In genomic region chr5:73938280-73938937, GRCh38 we compare ENCODE assay signal across 13 cellular contexts.
A peak's percentile ranks its signal among the peaks of the same experiment; 100 is the strongest.
DNase-seq lines count a peak whose midpoint lies in the region; ATAC-seq and TF ChIP-seq lines count a peak whose summit lies in the region.
"Had no signal": no experiment of that assay in that cellular context is flagged by ENCODE, and none has a peak within 500 bp of the region (broad histone marks: within the 10 kb centered on the region; RNA-seq: fewer than 3 reads in every experiment).

No MANE protein-coding gene starts in this region.

- WGBS in mammary epithelial cell (ENCODE audit: low coverage, missing lambda C conversion rate): 2% methylated on average over 5 of the region's 5 CpGs
- WGBS in right cardiac atrium: 67% methylated on average over 5 of the region's 5 CpGs

- TF ChIP-seq CTCF in mammary epithelial cell (conservative IDR thresholded peaks at IDR 0.05 in 1 of 2, IDR thresholded peaks at IDR 0.05 in 1 of 2; ENCODE audit: extremely low read depth in 1 of 2, insufficient read depth in 1 of 2, low read depth in 1 of 2, low read length in 2 of 2): no peak

- no peaks in the 10 kb centered on the region for H3K36me3 ChIP-seq in mammary epithelial cell (ENCODE audit: insufficient read depth, low read length)
- H3K36me3 ChIP-seq: BLaER1 treated with 17β-estradiol and CSF1 and Interleukin-3, amounts not matched to agents 10 nM and 100 nM had no signal

- DNase-seq in AG08396 (ENCODE audit: low spot score): peak; percentile 80
- peak; percentile 92 for DNase-seq in NCI-H226
- DNase-seq in mammary epithelial cell: peak; percentile 89
- DNase-seq in lung microvascular endothelial cell (ENCODE audit: low read depth in 2 of 2): peak; percentile 61 to 93
- DNase-seq in right cardiac atrium: no peak
- DNase-seq in C1 segment of cervical spinal cord (lab: John Stamatoyannopoulos, UW): no peak
- DNase-seq in NOMO-1 treated with DMSO at 0.1 percent for 48 hours (lab: John Stamatoyannopoulos, UW; ENCODE audit: unreplicated experiment): no peak
- DNase-seq: activated CD4-positive, CD25-positive, alpha-beta regulatory T cell treated with anti-CD3 and anti-CD28 coated beads, Interleukin-2, amount 50 U/mL, for 72 hours; activated naive CD4-positive, alpha-beta T cell treated with Interleukin-2 at 50 U/mL for 16 hours; Peyer's patch had no signal

- H3K79me2 ChIP-seq in mammary epithelial cell (ENCODE audit: insufficient read depth, low read length): peaks cover 27% of the 10 kb centered on the region

- intact Hi-C loops in mammary epithelial cell (cut with micrococcal nuclease) (loop anchor here (1.0 to 2.0 kb wide), 3 partner anchors 18 to 703 kb away; no protein-coding TSS in a partner anchor), right cardiac atrium (cut with DNase I) (no loop called here)

- H2AFZ ChIP-seq in mammary epithelial cell (ENCODE audit: low read depth, low read length): no peak overlapping the region

- no TSS peak for BruUV-seq in mammary epithelial cell (replicated peaks; lab: Mats Ljungman, UMichigan)

- H3K4me2 ChIP-seq in mammary epithelial cell (ENCODE audit: insufficient read depth, low read depth, low read length): peak overlapping the region; percentile 82
- H3K4me2 ChIP-seq: BLaER1 treated with 17β-estradiol and CSF1 and Interleukin-3, amounts not matched to agents 10 nM and 100 nM had no signal

- H3K9me3 ChIP-seq in mammary epithelial cell (replicated peaks; ENCODE audit: insufficient read depth, low read length) (peaks cover 8% of the 10 kb centered on the region), right cardiac atrium (ENCODE audit: control insufficient read depth, low read length) (no peaks in the 10 kb centered on the region)
- H3K9me3 ChIP-seq: Peyer's patch had no signal

- H4K20me1 ChIP-seq in mammary epithelial cell (ENCODE audit: insufficient read depth, low read length): no peaks in the 10 kb centered on the region
- H4K20me1 ChIP-seq: BLaER1 treated with 17β-estradiol and CSF1 and Interleukin-3, amounts not matched to agents 10 nM and 100 nM had no signal

- CTCF ChIA-PET in mammary epithelial cell (lab: Charles Lee; ENCODE audit: low non-redundant PET): interaction anchor here (0.6 kb wide), 1 partner anchor 36 kb away, joined by 7 read pairs; no protein-coding TSS in a partner anchor

- ATAC-seq in right cardiac atrium (no peak), GM19397 (IDR thresholded peaks at IDR 0.05; ENCODE audit: unreplicated experiment) (no peak)
- ATAC-seq: esophagus mucosa had no signal

- H3K4me3 ChIP-seq in mammary epithelial cell (replicated peaks in 1 of 3; ENCODE audit: insufficient read depth in 1 of 3, low read depth in 2 of 3, low read length in 3 of 3) (peak overlapping the region in 2 of 3 experiments; percentile 2 to 6), right cardiac atrium (ENCODE audit: low read length) (no peak overlapping the region)
- H3K4me3 ChIP-seq: BLaER1 treated with 17β-estradiol and CSF1 and Interleukin-3, amounts not matched to agents 10 nM and 100 nM; Peyer's patch had no signal

- in situ Hi-C loops in mammary epithelial cell (cut with MboI; ENCODE audit: low sequenced_read_pairs in 2 of 2): no loop called here

- dilution Hi-C loops in mammary epithelial cell (cut with HindIII; ENCODE audit: low sequenced_read_pairs): no loop called here

- H3K4me1 ChIP-seq in mammary epithelial cell (ENCODE audit: insufficient read depth, low read length): peaks cover 42% of the 10 kb centered on the region
- no peaks in the 10 kb centered on the region for H3K4me1 ChIP-seq in right cardiac atrium (ENCODE audit: control insufficient read depth, insufficient read depth, low read length)
- H3K4me1 ChIP-seq: BLaER1 treated with 17β-estradiol and CSF1 and Interleukin-3, amounts not matched to agents 10 nM and 100 nM; Peyer's patch had no signal

- H3K9ac ChIP-seq in mammary epithelial cell (ENCODE audit: insufficient read depth, low read length): peak overlapping the region; percentile 81
- H3K9ac ChIP-seq: BLaER1 treated with 17β-estradiol and CSF1 and Interleukin-3, amounts not matched to agents 10 nM and 100 nM had no signal

- H3K27ac ChIP-seq in mammary epithelial cell (ENCODE audit: insufficient read depth, low read depth, low read length): peak overlapping the region; percentile 90
- H3K27ac ChIP-seq in right cardiac atrium (ENCODE audit: low read length): no peak overlapping the region
- H3K27ac ChIP-seq: BLaER1 treated with 17β-estradiol and CSF1 and Interleukin-3, amounts not matched to agents 10 nM and 100 nM; Peyer's patch had no signal

- H3K27me3 ChIP-seq in mammary epithelial cell (ENCODE audit: insufficient read depth, low read length) (no peaks in the 10 kb centered on the region), right cardiac atrium (ENCODE audit: control insufficient read depth, insufficient read depth) (no peaks in the 10 kb centered on the region)
- H3K27me3 ChIP-seq: BLaER1 treated with 17β-estradiol and CSF1 and Interleukin-3, amounts not matched to agents 10 nM and 100 nM; Peyer's patch had no signal

Comparison
In these comparisons a context has a peak if more than half of its experiments do, and no peak if none do; other contexts are left out.
1. DNase-seq: peak in AG08396 (single experiment), NCI-H226 (single experiment), mammary epithelial cell (single experiment) and lung microvascular endothelial cell (2 of 2); none in right cardiac atrium (0 of 3), C1 segment of cervical spinal cord (0 of 14) and NOMO-1 treated with DMSO at 0.1 percent for 48 hours (single experiment).